In the genomic region with DNA sequence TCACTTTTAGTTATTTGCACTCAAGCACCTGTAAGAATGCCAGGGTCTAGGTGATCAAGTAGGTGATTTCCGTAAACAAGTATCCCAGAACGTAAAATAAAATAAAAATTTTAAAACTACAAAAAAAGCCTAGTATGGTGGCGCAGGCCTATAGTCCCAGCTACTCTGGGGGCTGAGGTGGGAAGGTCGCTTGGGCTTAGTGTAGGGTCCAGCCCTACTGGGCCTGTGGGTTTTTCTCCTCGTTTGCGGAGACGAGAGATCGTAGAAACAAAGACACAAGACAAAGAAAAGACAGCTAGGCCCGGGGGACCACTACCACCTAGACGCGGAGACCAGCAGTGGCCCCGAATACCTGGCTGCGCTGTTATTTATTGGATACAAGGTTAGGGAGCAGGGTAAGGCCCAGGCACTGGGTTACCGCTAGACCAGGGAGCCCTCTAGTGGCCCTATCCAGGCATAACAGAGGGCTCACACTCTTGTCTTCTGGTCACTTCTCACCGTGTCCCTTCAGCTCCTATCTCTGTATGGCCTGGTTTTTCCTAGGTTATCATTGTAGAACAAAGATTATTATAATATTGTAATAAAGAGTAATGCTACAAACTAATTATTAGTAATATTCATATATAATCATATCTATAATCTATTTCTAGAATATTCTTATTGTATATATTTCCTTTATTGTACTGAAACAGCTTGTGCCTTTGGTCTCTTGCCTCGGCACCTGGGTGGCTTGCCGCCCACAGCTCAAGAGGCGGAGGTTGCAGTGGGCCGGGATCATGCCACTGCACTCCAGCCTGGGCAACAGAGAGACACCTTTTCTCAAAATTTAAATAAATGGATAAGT, we compare ENCODE assay signal across 8 cellular contexts. TPM values are rescaled to one million over a fixed set of nuclear protein-coding genes. Genes with fewer than 3 reads are reported as not detected.
DNase-seq lines count a peak whose midpoint lies in the region; FAIRE-seq and TF ChIP-seq lines count a peak whose summit lies in the region.

No MANE protein-coding gene starts in this region.

- H3K36me3 ChIP-seq in A673 (ENCODE audit: insufficient read depth, low read length, poor library complexity, severe bottlenecking) (no peaks in the 10 kb centered on the region), MM.1S (replicated peaks; ENCODE audit: insufficient read depth, low read length) (no peaks in the 10 kb centered on the region), WERI-Rb-1 (no peaks in the 10 kb centered on the region), colonic mucosa (no peaks in the 10 kb centered on the region), mesendoderm (ENCODE audit: control insufficient read depth, insufficient read depth, low read length) (no peaks in the 10 kb centered on the region)

- no peak overlapping the region for H2BK5ac ChIP-seq in mesendoderm (ENCODE audit: low read length)

- no peak overlapping the region for H2BK120ac ChIP-seq in mesendoderm (ENCODE audit: low read depth, low read length)

- no peak overlapping the region for H4K8ac ChIP-seq in mesendoderm (ENCODE audit: low read depth, low read length)

- H2AK5ac ChIP-seq in mesendoderm (ENCODE audit: low read length) = no peak overlapping the region

- H3K18ac ChIP-seq in mesendoderm (ENCODE audit: low read length) = no peak overlapping the region

- no peak overlapping the region for H3K4me2 ChIP-seq in MM.1S (ENCODE audit: low read depth, low read length)
- H3K4me2 ChIP-seq in mesendoderm (ENCODE audit: low read length) = no peak overlapping the region

- TF ChIP-seq CTCF in A673 (conservative IDR thresholded peaks at IDR 0.05; ENCODE audit: low read depth, low read length) = peak; percentile 68
- peak; percentile 61 for TF ChIP-seq CTCF in MM.1S (IDR thresholded peaks at IDR 0.05; ENCODE audit: low read length)
- TF ChIP-seq CTCF in WERI-Rb-1 (IDR thresholded peaks at IDR 0.05; ENCODE audit: low read depth, low read length) = peak; percentile 77
- peak; percentile 69 for TF ChIP-seq CTCF in colonic mucosa (IDR thresholded peaks at IDR 0.05)

- no peak overlapping the region for H4K5ac ChIP-seq in mesendoderm (ENCODE audit: low read length)

- no peak overlapping the region for H3K4ac ChIP-seq in mesendoderm (ENCODE audit: low read depth, low read length)

- TF ChIP-seq POLR2A in GM12891 (IDR thresholded peaks at IDR 0.05; ENCODE audit: low read depth, low read length) = no peak

- H3K4me3 ChIP-seq in A673 (ENCODE audit: low read depth, low read length, poor library complexity, severe bottlenecking) (no peak overlapping the region), MM.1S (ENCODE audit: low read length) (no peak overlapping the region), WERI-Rb-1 (ENCODE audit: low read depth, low read length) (no peak overlapping the region), colonic mucosa (no peak overlapping the region), mesendoderm (ENCODE audit: low read length) (no peak overlapping the region)

- intact Hi-C loops in A673 (cut with micrococcal nuclease; ENCODE audit: unreplicated experiment) (no loop called here), colonic mucosa (cut with DNase I) (no loop called here)

- H3K9ac ChIP-seq in MM.1S (ENCODE audit: low read length) (no peak overlapping the region), colonic mucosa (ENCODE audit: low read depth in 2 of 2, low read length in 2 of 2) (no peak overlapping the region), mesendoderm (ENCODE audit: low read length) (no peak overlapping the region)

- H3K9me3 ChIP-seq in A673 (ENCODE audit: low read depth, low read length, poor library complexity, severe bottlenecking) (no peaks in the 10 kb centered on the region), MM.1S (replicated peaks; ENCODE audit: insufficient read depth, low read length) (no peaks in the 10 kb centered on the region), WERI-Rb-1 (ENCODE audit: severe bottlenecking) (no peaks in the 10 kb centered on the region), colonic mucosa (no peaks in the 10 kb centered on the region)

- H4K20me1 ChIP-seq in MM.1S (ENCODE audit: insufficient read depth, low read length) = no peaks in the 10 kb centered on the region

- FAIRE-seq in GM12891 (lab: Jason Lieb, UNC) = no peak

- no peaks in the 10 kb centered on the region for H3F3A ChIP-seq in MM.1S (ENCODE audit: insufficient read depth, low read length)

- no peak overlapping the region for H2BK15ac ChIP-seq in mesendoderm (replicated peaks; ENCODE audit: low read depth)

- no peaks in the 10 kb centered on the region for H3K27me3 ChIP-seq in A673 (replicated peaks; ENCODE audit: insufficient read depth, low read depth, low read length, poor library complexity)
- H3K27me3 ChIP-seq in MM.1S (replicated peaks; ENCODE audit: insufficient read depth, low read length) = no peaks in the 10 kb centered on the region
- H3K27me3 ChIP-seq in WERI-Rb-1 (ENCODE audit: insufficient read depth, low read depth, severe bottlenecking) = peaks cover 33% of the 10 kb centered on the region
- H3K27me3 ChIP-seq in colonic mucosa = peaks cover 2% of the 10 kb centered on the region
- no peaks in the 10 kb centered on the region for H3K27me3 ChIP-seq in mesendoderm (ENCODE audit: insufficient read depth, low read length, poor library complexity)

- no peaks in the 10 kb centered on the region for H3K79me1 ChIP-seq in mesendoderm (ENCODE audit: low read length)

- H3K4me1 ChIP-seq in A673 (ENCODE audit: insufficient read depth, low read length, poor library complexity, severe bottlenecking) = no peaks in the 10 kb centered on the region
- no peaks in the 10 kb centered on the region for H3K4me1 ChIP-seq in MM.1S (ENCODE audit: low read length)
- H3K4me1 ChIP-seq in colonic mucosa = no peaks in the 10 kb centered on the region
- no peaks in the 10 kb centered on the region for H3K4me1 ChIP-seq in mesendoderm (ENCODE audit: control insufficient read depth, low read depth, low read length)

- H3K27ac ChIP-seq in A673 (ENCODE audit: low read depth, low read length, poor library complexity, severe bottlenecking) = no peak overlapping the region
- no peak overlapping the region for H3K27ac ChIP-seq in MM.1S (ENCODE audit: low read length)
- no peak overlapping the region for H3K27ac ChIP-seq in WERI-Rb-1
- H3K27ac ChIP-seq in colonic mucosa = no peak overlapping the region
- no peak overlapping the region for H3K27ac ChIP-seq in mesendoderm (ENCODE audit: low read depth, low read length)

- no peak overlapping the region for H3K23ac ChIP-seq in mesendoderm (ENCODE audit: low read length)

- H2AFZ ChIP-seq in MM.1S (ENCODE audit: low read length) = no peak overlapping the region

- no peaks in the 10 kb centered on the region for H3K9me2 ChIP-seq in MM.1S (replicated peaks; ENCODE audit: insufficient read depth, low read length)

- peak; percentile 33 for DNase-seq in A673 (ENCODE audit: low spot score)
- DNase-seq in GM12891 (ENCODE audit: insufficient read length, low spot score) = peak; percentile 6
- peak; percentile 66 for DNase-seq in MM.1S
- DNase-seq in WERI-Rb-1 = peak; percentile 48
- DNase-seq in colonic mucosa = peak; percentile 50
- DNase-seq in mesendoderm = peak; percentile 47
- peak; percentile 11 for DNase-seq in stromal cell of bone marrow (ENCODE audit: low read depth)
- no peak for DNase-seq in NCI-H2107 (lab: John Stamatoyannopoulos, UW)

- CTCF ChIA-PET in A673 (lab: Charles Lee) = no interaction called here

- BruUV-seq in A673 (replicated peaks; lab: Mats Ljungman, UMichigan) = no TSS peak

- WGBS in mesendoderm (ENCODE audit: extremely low coverage, insufficient coverage, low lambda C conversion rate) = no CpG with 5 or more reads among the region's 19 CpGs

- H3K56ac ChIP-seq in mesendoderm (ENCODE audit: low read length) = no peak overlapping the region

- H3K79me2 ChIP-seq in MM.1S (ENCODE audit: low read length) = no peaks in the 10 kb centered on the region
- H3K79me2 ChIP-seq in mesendoderm (ENCODE audit: control insufficient read depth, insufficient read depth, low read length) = no peaks in the 10 kb centered on the region

- POLR2A ChIA-PET in A673 (lab: Charles Lee; ENCODE audit: low non-redundant PET) = no interaction called here

TF ChIP-seq in GM12891, 5 proteins besides CTCF, POLR2A, EP300 and RAD21:
- TF ChIP-seq TAF1 (IDR thresholded peaks at IDR 0.05; ENCODE audit: low read depth, low read length) (no peak), POLR2AphosphoS5 (IDR thresholded peaks at IDR 0.05; ENCODE audit: low read depth, low read length) (no peak), SPI1 (IDR thresholded peaks at IDR 0.05; ENCODE audit: low read depth, low read length) (no peak), PAX5 (IDR thresholded peaks at IDR 0.05; ENCODE audit: insufficient read depth, low read length, severe bottlenecking) (no peak), POU2F2 (IDR thresholded peaks at IDR 0.05; ENCODE audit: low read depth, low read length) (no peak)

RNA-seq across cellular contexts. Expression of a gene that starts 38.4 kb away (rescaled TPM):
- not detected in 2 replicates for total RNA-seq in A673 (2021)
- polyA plus RNA-seq in GM12891 (2012; ENCODE audit: low read depth, missing spikeins) = not detected
- under 1 TPM in 1 of 2 donors, not detected in 1; 0.07 TPM for total RNA-seq in colonic mucosa
- polyA plus RNA-seq in mesendoderm (2013, experiment 1 of 2) = not detected
- polyA plus RNA-seq in mesendoderm (2013, experiment 2 of 2) = not detected

RNA-seq across cellular contexts. Expression of a gene that starts 38.6 kb away (rescaled TPM):
- total RNA-seq in A673 (2021) = not detected in 2 replicates
- not detected for polyA plus RNA-seq in GM12891 (2012; ENCODE audit: low read depth, missing spikeins)
- under 1 TPM in 1 of 2 donors, not detected in 1; 0.49 TPM for total RNA-seq in colonic mucosa
- polyA plus RNA-seq in mesendoderm (2013, experiment 1 of 2) = not detected
- not detected for polyA plus RNA-seq in mesendoderm (2013, experiment 2 of 2)

RNA-seq across cellular contexts. Expression of a gene that starts 41.9 kb away (rescaled TPM):
- total RNA-seq in A673 (2021) (22.6 and 25.8 TPM in 2 replicates), colonic mucosa (10 to 100 TPM; 23.9 to 26.9 TPM)
- 6.5 TPM for polyA plus RNA-seq in GM12891 (2012; ENCODE audit: low read depth, missing spikeins)
- polyA plus RNA-seq in mesendoderm (2013, experiment 1 of 2) = 21.2 TPM
- 21.0 TPM for polyA plus RNA-seq in mesendoderm (2013, experiment 2 of 2)

RNA-seq across cellular contexts. Expression of a gene that starts 53.4 kb away (rescaled TPM):
- total RNA-seq in A673 (2021) = 13.0 and 14.3 TPM in 2 replicates
- polyA plus RNA-seq in GM12891 (2012; ENCODE audit: low read depth, missing spikeins) = 2.8 TPM
- total RNA-seq in colonic mucosa = 10 to 100 TPM; 12.7 to 16.6 TPM
- 6.9 TPM for polyA plus RNA-seq in mesendoderm (2013, experiment 1 of 2)
- 6.7 TPM for polyA plus RNA-seq in mesendoderm (2013, experiment 2 of 2)
